Comparison of ENCODE assay signal across 13 cellular contexts in genomic region chr12:4567073-4567881, GRCh38. TPM values are rescaled to one million over a fixed set of nuclear protein-coding genes. Genes with fewer than 3 reads are reported as not detected.
DNase-seq lines count a peak whose midpoint lies in the region; ATAC-seq and TF ChIP-seq lines count a peak whose summit lies in the region.
"Had no signal": no experiment of that assay in that cellular context is flagged by ENCODE, and none has a peak within 500 bp of the region (broad histone marks: within the 10 kb centered on the region; RNA-seq: fewer than 3 reads in every experiment).

No MANE protein-coding gene starts in this region.

- H3K9me2 ChIP-seq in OCI-LY1 (ENCODE audit: low read depth, low read length) = no peaks in the 10 kb centered on the region

- intact Hi-C loops in right lobe of liver (cut with DNase I) = no loop called here

- H3K27me3 ChIP-seq in OCI-LY1 (ENCODE audit: insufficient read depth, low read length) = no peaks in the 10 kb centered on the region
- H3K27me3 ChIP-seq in right lobe of liver = peaks cover 0 to 3% of the 10 kb centered on the region in 2 donors
- H3K27me3 ChIP-seq: SJCRH30 had no signal

- no peak overlapping the region for H3K9ac ChIP-seq in OCI-LY1 (ENCODE audit: low read length)
- H3K9ac ChIP-seq: GM23248 had no signal

- H3K4me2 ChIP-seq in OCI-LY1 (ENCODE audit: low read length) = 0 out of 2 replicates have a peak overlapping the region, but pooled peaks have one; percentile 5

- H3K27ac ChIP-seq in OCI-LY1 (ENCODE audit: low read depth, low read length, poor library complexity, severe bottlenecking) (peak overlapping the region; percentile 30), right lobe of liver (peak overlapping the region in 2 of 3 donors; percentile 40 to 63)
- H3K27ac ChIP-seq: GM23248, SJCRH30 had no signal

- ATAC-seq in GM21576 (IDR thresholded peaks at IDR 0.05; ENCODE audit: unreplicated experiment) = peak; percentile 37
- peak; percentile 38 to 61 (median 50) for ATAC-seq in right lobe of liver
- ATAC-seq in GM18519 (IDR thresholded peaks at IDR 0.05; ENCODE audit: low FRiP score, unreplicated experiment) = no peak

- no peak for TF ChIP-seq POLR2A in right lobe of liver (IDR thresholded peaks at IDR 0.05)

- H4K20me1 ChIP-seq in OCI-LY1 (ENCODE audit: insufficient read depth, low read length) = no peaks in the 10 kb centered on the region

- TF ChIP-seq CTCF in GM12865 (IDR thresholded peaks at IDR 0.05; ENCODE audit: insufficient read depth, low read depth, low read length, missing control alignments) (no peak), OCI-LY1 (IDR thresholded peaks at IDR 0.05; ENCODE audit: low read length) (no peak), right lobe of liver (IDR thresholded peaks at IDR 0.05) (no peak)

- no peaks in the 10 kb centered on the region for H3K79me2 ChIP-seq in OCI-LY1 (ENCODE audit: insufficient read depth, low read length)

- no peak overlapping the region for H2AFZ ChIP-seq in OCI-LY1 (ENCODE audit: low read length)
- H2AFZ ChIP-seq: GM23248 had no signal

- peaks cover 18% of the 10 kb centered on the region for H3K4me1 ChIP-seq in OCI-LY1 (ENCODE audit: insufficient read depth, low read length, severe bottlenecking)
- H3K4me1 ChIP-seq in right lobe of liver = no peaks in the 10 kb centered on the region
- H3K4me1 ChIP-seq: SJCRH30 had no signal

- no peaks in the 10 kb centered on the region for H3F3A ChIP-seq in OCI-LY1 (ENCODE audit: insufficient read depth, low read length)

- no peak overlapping the region for H3K4me3 ChIP-seq in GM12865 (ENCODE audit: low read depth, low read length)
- no peak overlapping the region for H3K4me3 ChIP-seq in OCI-LY1 (ENCODE audit: low read depth, low read length, poor library complexity, severe bottlenecking)
- H3K4me3 ChIP-seq in right lobe of liver = no peak overlapping the region
- H3K4me3 ChIP-seq: GM23248, sigmoid colon, SJCRH30 had no signal

- WGBS in right lobe of liver (ENCODE audit: insufficient coverage, low coverage, low lambda C conversion rate, missing lambda C conversion rate) = 49% methylated on average over 3 of the region's 3 CpGs

- H3K9me3 ChIP-seq in OCI-LY1 (ENCODE audit: low read length) = no peaks in the 10 kb centered on the region
- no peaks in the 10 kb centered on the region for H3K9me3 ChIP-seq in right lobe of liver
- H3K9me3 ChIP-seq: sigmoid colon, SJCRH30 had no signal

- H3K36me3 ChIP-seq in OCI-LY1 (ENCODE audit: insufficient read depth, low read length) = peaks cover 4% of the 10 kb centered on the region; the same call in 1 of the 2 replicates
- no peaks in the 10 kb centered on the region for H3K36me3 ChIP-seq in right lobe of liver
- H3K36me3 ChIP-seq: sigmoid colon had no signal

- DNase-seq in GM12865 (ENCODE audit: low read depth) (peak; percentile 24), right lobe of liver (no peak), NCI-H1930 (lab: John Stamatoyannopoulos, UW) (no peak), A172 (ENCODE audit: low spot score) (no peak)
- DNase-seq in activated CD4-positive, alpha-beta T cell treated with anti-CD3 and anti-CD28 coated beads, Interleukin-2, amount 50 U/mL, for 4 hours = no peak
- DNase-seq: COR-L47; GM23248; sigmoid colon; SJCRH30; stimulated activated naive CD4-positive, alpha-beta T cell treated with Interleukin-2 at 50 U/mL for 16 hours had no signal

RNA-seq across cellular contexts. Expression of gene DYRK4, which starts 5.3 kb away (rescaled TPM):
- 10 to 100 TPM in 4 of 6 experiments, 1 to 10 TPM in 2; 8.9 to 16.7 (median 10.6) TPM for total RNA-seq in right lobe of liver
- 17.6 and 46.3 TPM in 2 replicates for total RNA-seq in A172 (2014; rRNA removed; shearing (Covaris generic))

RNA-seq across cellular contexts. Expression of gene RAD51AP1, which starts 28.6 kb away (rescaled TPM):
- total RNA-seq in right lobe of liver = 1 to 10 TPM in 3 of 6 experiments, under 1 TPM in 3; 0.56 to 5.1 (median 1.3) TPM
- total RNA-seq in A172 (2014; rRNA removed; shearing (Covaris generic)) = 41.5 and 46.8 TPM in 2 replicates
